ENCODE assay signal across 12 cellular contexts in the genomic region with DNA sequence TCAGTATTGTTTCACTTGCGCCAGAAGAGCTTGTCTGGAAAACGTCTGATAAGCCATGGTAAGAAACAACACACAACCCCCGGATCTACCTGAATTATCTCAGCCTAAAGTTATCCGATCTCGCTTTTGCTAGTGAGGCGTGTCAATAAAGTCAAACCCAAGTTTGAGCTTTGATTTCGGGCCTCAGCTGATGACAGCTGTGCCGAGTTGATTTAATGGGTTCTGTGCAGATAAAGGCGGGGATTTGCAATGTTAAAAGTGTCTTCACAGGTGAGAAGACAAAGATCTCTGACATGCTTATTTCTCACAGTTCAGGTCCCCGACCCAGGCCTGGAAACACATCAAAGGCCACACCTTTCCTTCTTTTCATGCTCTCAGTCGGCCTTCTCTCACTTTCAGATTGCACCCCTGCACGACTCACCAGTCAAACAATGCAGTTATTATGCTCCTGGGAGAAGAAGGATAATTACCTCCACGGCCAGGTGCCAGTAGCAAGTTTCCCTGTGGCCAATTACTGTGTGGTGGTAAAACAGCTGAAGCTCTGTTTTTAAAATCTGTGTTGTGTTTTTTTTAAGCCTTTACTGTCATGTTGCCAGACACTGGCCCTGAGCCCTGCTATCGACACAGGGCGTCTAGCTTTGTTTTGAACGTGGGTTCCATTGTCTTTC.
DNase-seq lines count a peak whose midpoint lies in the region; ATAC-seq and TF ChIP-seq lines count a peak whose summit lies in the region.
"Had no signal": no experiment of that assay in that cellular context is flagged by ENCODE, and none has a peak within 500 bp of the region (broad histone marks: within the 10 kb centered on the region; RNA-seq: fewer than 3 reads in every experiment).

No MANE protein-coding gene starts in this region.

- ATAC-seq in left lung (no peak), sciatic nerve (no peak)
- ATAC-seq: left ventricle myocardium superior had no signal

- no peaks in the 10 kb centered on the region for H3K9me3 ChIP-seq in transverse colon
- no peaks in the 10 kb centered on the region for H3K9me3 ChIP-seq in left lung
- H3K9me3 ChIP-seq: right lobe of liver had no signal

- H3K4me1 ChIP-seq in transverse colon (peaks cover 0 to 22% (median 9%) of the 10 kb centered on the region in 4 donors), left lung (no peaks in the 10 kb centered on the region)
- H3K4me1 ChIP-seq: right lobe of liver had no signal

- peak overlapping the region; percentile 52 to 72 (median 62) for H3K27ac ChIP-seq in transverse colon
- no peak overlapping the region for H3K27ac ChIP-seq in left lung
- H3K27ac ChIP-seq: right lobe of liver, WERI-Rb-1 had no signal

- H3K36me3 ChIP-seq in transverse colon (no peaks in the 10 kb centered on the region), left lung (no peaks in the 10 kb centered on the region)
- H3K36me3 ChIP-seq: right lobe of liver, WERI-Rb-1 had no signal

- H3K4me3 ChIP-seq in fibroblast of pulmonary artery (replicated peaks; ENCODE audit: low read depth, low read length), result no peak overlapping the region
- H3K4me3 ChIP-seq in transverse colon, result no peak overlapping the region
- no peak overlapping the region for H3K4me3 ChIP-seq in left lung
- H3K4me3 ChIP-seq: right lobe of liver had no signal

- intact Hi-C loops in transverse colon (cut with DNase I; ENCODE audit: low total_unique reads) (no loop called here), left lung (cut with DNase I) (no loop called here), sciatic nerve (cut with DNase I) (no loop called here)

- H3K27me3 ChIP-seq in transverse colon (no peaks in the 10 kb centered on the region), left lung (no peaks in the 10 kb centered on the region)
- H3K27me3 ChIP-seq: right lobe of liver had no signal

- TF ChIP-seq CTCF in fibroblast of pulmonary artery (IDR thresholded peaks at IDR 0.05; ENCODE audit: low read length, missing control alignments) (no peak), transverse colon (IDR thresholded peaks at IDR 0.05) (no peak), left lung (IDR thresholded peaks at IDR 0.05) (no peak)

- TF ChIP-seq EP300 in transverse colon (IDR thresholded peaks at IDR 0.05; ENCODE audit: low read depth), result no peak

- in situ Hi-C loops in transverse colon (cut with MboI; ENCODE audit: low pct_ligation_motif_present in 1 of 4, low pct_unique_long_range_greater_than_20kb in 1 of 4, low sequenced_read_pairs in 3 of 4), result no loop called here

- DNase-seq in activated CD4-positive, alpha-beta T cell treated with anti-CD3 and anti-CD28 coated beads for 48 hours, result peak; percentile 13
- no peak for DNase-seq in activated CD4-positive, alpha-beta T cell treated with anti-CD3 and anti-CD28 coated beads for 4 hours
- DNase-seq in NCI-H526 (lab: John Stamatoyannopoulos, UW) (peak; percentile 92), fibroblast of pulmonary artery (ENCODE audit: low read depth) (peak; percentile 36), transverse colon (peak; percentile 78), hepatic stellate cell (ENCODE audit: low spot score) (no peak), left lung (no peak), sciatic nerve (ENCODE audit: low spot score) (no peak)
- DNase-seq: activated naive CD8-positive, alpha-beta T cell treated with anti-CD3 and anti-CD28 coated beads for 36 hours; left ventricle myocardium superior; right lobe of liver; WERI-Rb-1 had no signal

- WGBS in transverse colon (ENCODE audit: low coverage in 1 of 2), 2 donors, result 46 to 51% methylated on average over 12 to 16 of the region's 16 CpGs

- TF ChIP-seq POLR2A in transverse colon (IDR thresholded peaks at IDR 0.05), result no peak

Comparison
In these comparisons a context has a peak if more than half of its experiments do, and no peak if none do; other contexts are left out.
1. DNase-seq: peak in activated CD4-positive, alpha-beta T cell treated with anti-CD3 and anti-CD28 coated beads for 48 hours (single experiment), NCI-H526 (2 of 2), fibroblast of pulmonary artery (single experiment) and transverse colon (single experiment); none in activated CD4-positive, alpha-beta T cell treated with anti-CD3 and anti-CD28 coated beads for 4 hours (0 of 2), hepatic stellate cell (single experiment), left lung (0 of 2) and sciatic nerve (single experiment).
2. H3K27ac ChIP-seq: peak in transverse colon (4 of 4); none in left lung (0 of 2).